8 cellular contexts compared by ENCODE assay signal in the genomic region with DNA sequence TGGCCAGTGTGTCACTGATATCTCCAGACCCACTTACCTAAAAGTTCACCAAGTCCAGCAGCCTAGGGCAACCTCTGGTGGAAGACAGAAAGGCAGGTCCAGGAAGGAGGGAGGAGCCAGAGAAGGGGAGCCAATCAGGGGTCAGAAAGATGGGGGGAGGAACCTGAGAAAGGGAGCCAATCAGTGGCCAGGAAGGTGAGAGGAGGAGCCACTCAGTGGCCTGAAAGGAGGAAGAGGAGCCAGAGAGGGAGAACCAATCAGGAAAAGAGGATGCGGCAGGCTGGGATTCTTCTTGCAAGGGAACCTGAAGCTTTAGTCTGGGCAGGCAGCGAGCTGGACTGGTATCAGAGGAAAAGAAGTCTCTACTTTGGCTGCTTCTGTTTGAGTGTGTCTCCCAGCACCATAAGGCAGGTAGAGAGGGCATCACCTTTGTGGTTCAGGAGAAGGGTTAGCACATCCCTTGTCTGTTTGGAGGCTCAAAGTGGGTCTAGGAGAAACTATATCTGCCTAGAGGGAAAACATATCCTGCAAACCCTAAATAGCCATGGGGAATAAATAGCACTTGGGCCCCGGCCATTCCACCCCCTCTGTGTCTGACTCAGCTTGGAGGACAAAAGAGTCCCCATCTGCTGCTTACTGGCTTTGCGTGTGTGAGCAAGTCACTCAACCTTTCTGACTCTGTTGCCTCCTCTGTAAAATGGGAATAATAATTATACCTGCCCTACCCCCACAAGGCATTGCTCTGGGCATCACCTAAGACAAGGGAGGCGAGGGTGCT. TPM values are rescaled to one million over a fixed set of nuclear protein-coding genes. Genes with fewer than 3 reads are reported as not detected.
DNase-seq lines count a peak whose midpoint lies in the region; ATAC-seq and TF ChIP-seq lines count a peak whose summit lies in the region.

No MANE protein-coding gene starts in this region.

- H2AK5ac ChIP-seq in H9 (ENCODE audit: insufficient read length, low read length): no peak overlapping the region

- peaks cover 30% of the 10 kb centered on the region for H3K27me3 ChIP-seq in H9 (ENCODE audit: insufficient read depth, low read length)

- H3K27me3 Mint-ChIP-seq in H9 (ENCODE audit: low read depth): peaks cover 84% of the 10 kb centered on the region
- peaks cover 38% of the 10 kb centered on the region for H3K27me3 Mint-ChIP-seq in central memory CD8-positive, alpha-beta T cell

- H3K23ac ChIP-seq in H9 (ENCODE audit: insufficient read length, low read depth, low read length): no peak overlapping the region

- no peak for ATAC-seq in central memory CD8-positive, alpha-beta T cell (replicated peaks; ENCODE audit: extremely low read depth, poor library complexity, severe bottlenecking)
- no peak for ATAC-seq in GM18870 (IDR thresholded peaks at IDR 0.05; ENCODE audit: unreplicated experiment)
- no peak for ATAC-seq in GM21367 (IDR thresholded peaks at IDR 0.05; ENCODE audit: unreplicated experiment)

- no peaks in the 10 kb centered on the region for H3K9me3 Mint-ChIP-seq in H9
- no peaks in the 10 kb centered on the region for H3K9me3 Mint-ChIP-seq in central memory CD8-positive, alpha-beta T cell

- H3K4me1 ChIP-seq in H9 (ENCODE audit: insufficient read depth, low read length): no peaks in the 10 kb centered on the region

- peak overlapping the region; percentile 51 for H3K4me2 ChIP-seq in H9 (ENCODE audit: insufficient read depth, insufficient read length, low read length)

- H3K9me3 ChIP-seq in H9 (ENCODE audit: control insufficient read depth, low read depth, low read length): no peaks in the 10 kb centered on the region

- peak overlapping the region; percentile 47 to 71 for H3K4me3 Mint-ChIP-seq in H9
- H3K4me3 Mint-ChIP-seq in central memory CD8-positive, alpha-beta T cell: peak overlapping the region; percentile 11

- H3K36me3 Mint-ChIP-seq in H9 (ENCODE audit: insufficient read depth in 1 of 3, low read depth in 3 of 3): no peaks in the 10 kb centered on the region; a peak in 1 of 7 replicates
- peaks cover 2% of the 10 kb centered on the region for H3K36me3 Mint-ChIP-seq in central memory CD8-positive, alpha-beta T cell (ENCODE audit: insufficient read depth)

- no peak overlapping the region for H2BK120ac ChIP-seq in H9 (ENCODE audit: low read depth, low read length, poor library complexity, severe bottlenecking)

- no peaks in the 10 kb centered on the region for H4K20me1 ChIP-seq in H9 (ENCODE audit: control insufficient read depth, insufficient read depth, insufficient read length)

- H3T11ph ChIP-seq in H9 (ENCODE audit: low read length): no peak overlapping the region

- H3K18ac ChIP-seq in H9 (ENCODE audit: insufficient read length, low read depth, low read length): no peak overlapping the region

- no peak overlapping the region for H2BK12ac ChIP-seq in H9 (ENCODE audit: insufficient read length, low read depth, low read length)

- peak overlapping the region in 1 of 3 experiments; percentile 76; a peak in 1 of 7 replicates for H3K27ac Mint-ChIP-seq in H9
- H3K27ac Mint-ChIP-seq in central memory CD8-positive, alpha-beta T cell (ENCODE audit: low read depth): no peak overlapping the region

- DNase-seq in CMK (ENCODE audit: low read depth) (peak; percentile 35), H9 (peak; percentile 99), NCI-H82 treated with DMSO at 0.1 percent for 48 hours (lab: John Stamatoyannopoulos, UW; ENCODE audit: unreplicated experiment) (peak; percentile 99), medulla oblongata (ENCODE audit: extremely low spot score) (peak; percentile 77), activated gamma-delta T cell treated with Interleukin-2 at 50 U/mL for 16 hours (no peak)
- DNase-seq in central memory CD8-positive, alpha-beta T cell (ENCODE audit: low spot score in 2 of 2): no peak

- H3K79me2 ChIP-seq in H9 (ENCODE audit: insufficient read depth, low read length): no peaks in the 10 kb centered on the region

- H3K79me1 ChIP-seq in H9 (ENCODE audit: insufficient read depth, low read depth, low read length, poor library complexity, severe bottlenecking): no peaks in the 10 kb centered on the region

- no peak overlapping the region for H2BK20ac ChIP-seq in H9 (ENCODE audit: low read depth, low read length, poor library complexity, severe bottlenecking)

- H4K8ac ChIP-seq in H9 (replicated peaks; ENCODE audit: insufficient read length, low read depth, low read length): no peak overlapping the region

- H3K23me2 ChIP-seq in H9 (ENCODE audit: insufficient read length, low read depth, low read length, poor library complexity, severe bottlenecking): no peaks in the 10 kb centered on the region

- H2BK15ac ChIP-seq in H9 (ENCODE audit: low read depth, low read length): no peak overlapping the region

- H3K14ac ChIP-seq in H9 (ENCODE audit: insufficient read depth, low read length): no peak overlapping the region

- H3K56ac ChIP-seq in H9 (ENCODE audit: insufficient read length, low read depth, low read length): no peak overlapping the region

- WGBS in H9 (ENCODE audit: extremely low coverage, insufficient read length, low lambda C conversion rate): no CpG with 5 or more reads among the region's 5 CpGs

- no peak overlapping the region for H4K91ac ChIP-seq in H9 (ENCODE audit: insufficient read length, low read depth, low read length)

- H2BK5ac ChIP-seq in H9 (ENCODE audit: insufficient read length, low read length): no peak overlapping the region

- H2AFZ ChIP-seq in H9 (ENCODE audit: low read length): peak overlapping the region; percentile 81

- peaks cover 13 to 24% of the 10 kb centered on the region in 2 experiments for H3K4me1 Mint-ChIP-seq in H9
- peaks cover 6% of the 10 kb centered on the region for H3K4me1 Mint-ChIP-seq in central memory CD8-positive, alpha-beta T cell

- H3K27ac ChIP-seq in H9 (ENCODE audit: insufficient read length, low read depth, low read length): no peak overlapping the region

- no peak overlapping the region for H3K4ac ChIP-seq in H9 (ENCODE audit: low read depth, low read length)

- H4K5ac ChIP-seq in H9 (ENCODE audit: insufficient read length, low read depth, low read length): no peak overlapping the region

- no peak overlapping the region for H3K9ac ChIP-seq in H9 (ENCODE audit: extremely low read depth, insufficient read length, low read length)

- TF ChIP-seq CTCF in H9 (conservative IDR thresholded peaks at IDR 0.05): no peak

RNA-seq across cellular contexts. Expression of gene CRHR1, which starts 43.4 kb away (rescaled TPM):
- 0.42 and 0.52 TPM in 2 replicates for total RNA-seq in H9 (2021)

Comparison
In these comparisons a context has a peak if more than half of its experiments do, and no peak if none do; other contexts are left out.
1. DNase-seq: peak in CMK (single experiment), H9 (single experiment), NCI-H82 treated with DMSO at 0.1 percent for 48 hours (single experiment) and medulla oblongata (single experiment); none in central memory CD8-positive, alpha-beta T cell (0 of 2) and activated gamma-delta T cell treated with Interleukin-2 at 50 U/mL for 16 hours (single experiment).